18 cellular contexts compared by ENCODE assay signal in genomic region chrX:53794181-53794580, GRCh38.
DNase-seq lines count a peak whose midpoint lies in the region; ATAC-seq, FAIRE-seq and TF ChIP-seq lines count a peak whose summit lies in the region.
"Had no signal": no experiment of that assay in that cellular context is flagged by ENCODE, and none has a peak within 500 bp of the region (broad histone marks: within the 10 kb centered on the region; RNA-seq: fewer than 3 reads in every experiment).

No MANE protein-coding gene starts in this region.

- ATAC-seq in activated CD8-positive, alpha-beta memory T cell treated with anti-CD3 and anti-CD28 coated beads, Interleukin-2, amount 10 ng/mL, durations not matched to agents 7 days and 5 days = no peak
- no peak for ATAC-seq in A549
- ATAC-seq in left ventricle myocardium superior = no peak
- ATAC-seq: CD8-positive, alpha-beta T cell; HCT116 had no signal

- peaks cover 29% of the 10 kb centered on the region for H3K4me1 Mint-ChIP-seq in activated CD8-positive, alpha-beta memory T cell treated with anti-CD3 and anti-CD28 coated beads, Interleukin-2, amount 10 ng/mL, durations not matched to agents 7 days and 5 days
- peaks cover 14% of the 10 kb centered on the region for H3K4me1 Mint-ChIP-seq in Calu3 (ENCODE audit: low read depth, unreplicated experiment)

- no peak for TF ChIP-seq RAD21 in A549 (conservative IDR thresholded peaks at IDR 0.05 in 1 of 2, IDR thresholded peaks at IDR 0.05 in 1 of 2)

- no peaks in the 10 kb centered on the region for H3K36me3 ChIP-seq in smooth muscle cell (ENCODE audit: low read depth)
- H3K36me3 ChIP-seq: BE2C had no signal

- intact Hi-C loops in Calu3 (cut with micrococcal nuclease; ENCODE audit: unreplicated experiment) (no loop called here), left ventricle myocardium superior (cut with micrococcal nuclease) (no loop called here)

- CTCF ChIA-PET in activated CD8-positive, alpha-beta memory T cell treated with anti-CD3 and anti-CD28 coated beads, Interleukin-2, amount 10 ng/mL, durations not matched to agents 7 days and 5 days (lab: Charles Lee) = no interaction called here
- CTCF ChIA-PET in A549 (lab: Yijun Ruan, JAX) (no interaction called here), Calu3 (lab: Charles Lee) (no interaction called here)

- no peak overlapping the region for H3K9ac ChIP-seq in smooth muscle cell (ENCODE audit: low read depth)

- TF ChIP-seq CTCF in A549 (IDR thresholded peaks at IDR 0.05) = no peak
- no peak for TF ChIP-seq CTCF in Calu3 (IDR thresholded peaks at IDR 0.05; ENCODE audit: unreplicated experiment)
- TF ChIP-seq CTCF in smooth muscle cell (IDR thresholded peaks at IDR 0.05; ENCODE audit: borderline replicate concordance, insufficient read depth, poor library complexity, severe bottlenecking) = no peak

- H3K79me2 ChIP-seq in smooth muscle cell (ENCODE audit: low read depth) = no peaks in the 10 kb centered on the region

- FAIRE-seq in A549 (lab: Jason Lieb, UNC) = no peak
- FAIRE-seq: A204.1, H54 had no signal

- 62% methylated on average over 2 of the region's 2 CpGs for WGBS in A549 (ENCODE audit: missing lambda C conversion rate)
- WGBS in smooth muscle cell (ENCODE audit: low lambda C conversion rate) = 85% methylated on average over 2 of the region's 2 CpGs

- no peaks in the 10 kb centered on the region for H3K27me3 Mint-ChIP-seq in activated CD8-positive, alpha-beta memory T cell treated with anti-CD3 and anti-CD28 coated beads, Interleukin-2, amount 10 ng/mL, durations not matched to agents 7 days and 5 days
- H3K27me3 Mint-ChIP-seq in Calu3 (ENCODE audit: unreplicated experiment) = no peaks in the 10 kb centered on the region

- POLR2A ChIA-PET in A549 (lab: Yijun Ruan, JAX) = no interaction called here

- no peak overlapping the region for H2AFZ ChIP-seq in smooth muscle cell (ENCODE audit: low read depth)

- no peaks in the 10 kb centered on the region for H3F3A ChIP-seq in smooth muscle cell (ENCODE audit: low read depth)

- no peak for TF ChIP-seq EP300 in A549 (IDR thresholded peaks at IDR 0.05)

- H3K4me2 ChIP-seq in A549 (no peak overlapping the region), smooth muscle cell (no peak overlapping the region)

- no peaks in the 10 kb centered on the region for H3K9me3 ChIP-seq in A549
- H3K9me3 ChIP-seq in smooth muscle cell (replicated peaks; ENCODE audit: low read depth) = no peaks in the 10 kb centered on the region
- H3K9me3 ChIP-seq: BE2C had no signal

- TF ChIP-seq POLR2A in A549 (IDR thresholded peaks at IDR 0.05; ENCODE audit: low read length) = no peak

- H3K4me3 ChIP-seq in A549 (no peak overlapping the region), smooth muscle cell (no peak overlapping the region)

- DNase-seq in activated CD8-positive, alpha-beta memory T cell treated with anti-CD3 and anti-CD28 coated beads, Interleukin-2, amount 10 ng/mL, durations not matched to agents 7 days and 5 days = no peak
- DNase-seq in activated CD8-positive, alpha-beta memory T cell treated with anti-CD3 and anti-CD28 coated beads, Interleukin-2, amount 50 U/mL, for 48 hours = no peak
- DNase-seq in A549 (ENCODE audit: low read depth in 1 of 2, low spot score in 1 of 2) (no peak), Calu3 (no peak), amniotic epithelial cell (ENCODE audit: low read depth) (peak; percentile 0), smooth muscle cell (lab: John Stamatoyannopoulos, UW; ENCODE audit: unreplicated experiment) (no peak), NCI-H146 treated with DMSO at 0.1 percent for 48 hours (lab: John Stamatoyannopoulos, UW; ENCODE audit: unreplicated experiment) (no peak), left ventricle myocardium superior (no peak)
- DNase-seq: BE2C; CD8-positive, alpha-beta T cell; COR-L47; DND-41; GDM1 had no signal

- H3K4me1 ChIP-seq in A549 (no peaks in the 10 kb centered on the region), smooth muscle cell (ENCODE audit: low read depth) (no peaks in the 10 kb centered on the region)
- H3K4me1 ChIP-seq: BE2C had no signal

- no peak overlapping the region for H3K4me3 Mint-ChIP-seq in activated CD8-positive, alpha-beta memory T cell treated with anti-CD3 and anti-CD28 coated beads, Interleukin-2, amount 10 ng/mL, durations not matched to agents 7 days and 5 days
- H3K4me3 Mint-ChIP-seq in Calu3 (ENCODE audit: low read depth, unreplicated experiment) = no peak overlapping the region
- H3K4me3 Mint-ChIP-seq: CD8-positive, alpha-beta T cell had no signal

- no peaks in the 10 kb centered on the region for H3K27me3 ChIP-seq in smooth muscle cell (ENCODE audit: low read depth)
- H3K27me3 ChIP-seq: BE2C had no signal

- H3K36me3 Mint-ChIP-seq in activated CD8-positive, alpha-beta memory T cell treated with anti-CD3 and anti-CD28 coated beads, Interleukin-2, amount 10 ng/mL, durations not matched to agents 7 days and 5 days = peaks cover 4% of the 10 kb centered on the region
- H3K36me3 Mint-ChIP-seq in Calu3 (ENCODE audit: insufficient read depth, unreplicated experiment) = no peaks in the 10 kb centered on the region
- H3K36me3 Mint-ChIP-seq: CD8-positive, alpha-beta T cell had no signal

- H3K27ac ChIP-seq in A549 (no peak overlapping the region), smooth muscle cell (ENCODE audit: low read depth) (no peak overlapping the region)
- H3K27ac ChIP-seq: C4-2B, HL-60 had no signal

- H4K20me1 ChIP-seq in smooth muscle cell (ENCODE audit: low read depth) = no peaks in the 10 kb centered on the region

- no peaks in the 10 kb centered on the region for H3K9me3 Mint-ChIP-seq in activated CD8-positive, alpha-beta memory T cell treated with anti-CD3 and anti-CD28 coated beads, Interleukin-2, amount 10 ng/mL, durations not matched to agents 7 days and 5 days (ENCODE audit: low read depth)
- H3K9me3 Mint-ChIP-seq in Calu3 (ENCODE audit: low read depth, unreplicated experiment) = no peaks in the 10 kb centered on the region
- H3K9me3 Mint-ChIP-seq: CD8-positive, alpha-beta T cell had no signal

- BruUV-seq in Calu3 (replicated peaks; lab: Mats Ljungman, UMichigan) = no TSS peak

- peak overlapping the region; percentile 3 for H3K27ac Mint-ChIP-seq in activated CD8-positive, alpha-beta memory T cell treated with anti-CD3 and anti-CD28 coated beads, Interleukin-2, amount 10 ng/mL, durations not matched to agents 7 days and 5 days
- H3K27ac Mint-ChIP-seq in Calu3 (ENCODE audit: unreplicated experiment) = peak overlapping the region; percentile 43
- H3K27ac Mint-ChIP-seq: CD8-positive, alpha-beta T cell had no signal

TF ChIP-seq in A549, 52 proteins besides CTCF, POLR2A, EP300 and RAD21:
- TF ChIP-seq BCL3 (IDR thresholded peaks at IDR 0.05) = no peak
- peak; percentile 74 for TF ChIP-seq RFX5 (IDR thresholded peaks at IDR 0.05)
